Comparison of ENCODE assay signal across 8 cellular contexts in the genomic region with DNA sequence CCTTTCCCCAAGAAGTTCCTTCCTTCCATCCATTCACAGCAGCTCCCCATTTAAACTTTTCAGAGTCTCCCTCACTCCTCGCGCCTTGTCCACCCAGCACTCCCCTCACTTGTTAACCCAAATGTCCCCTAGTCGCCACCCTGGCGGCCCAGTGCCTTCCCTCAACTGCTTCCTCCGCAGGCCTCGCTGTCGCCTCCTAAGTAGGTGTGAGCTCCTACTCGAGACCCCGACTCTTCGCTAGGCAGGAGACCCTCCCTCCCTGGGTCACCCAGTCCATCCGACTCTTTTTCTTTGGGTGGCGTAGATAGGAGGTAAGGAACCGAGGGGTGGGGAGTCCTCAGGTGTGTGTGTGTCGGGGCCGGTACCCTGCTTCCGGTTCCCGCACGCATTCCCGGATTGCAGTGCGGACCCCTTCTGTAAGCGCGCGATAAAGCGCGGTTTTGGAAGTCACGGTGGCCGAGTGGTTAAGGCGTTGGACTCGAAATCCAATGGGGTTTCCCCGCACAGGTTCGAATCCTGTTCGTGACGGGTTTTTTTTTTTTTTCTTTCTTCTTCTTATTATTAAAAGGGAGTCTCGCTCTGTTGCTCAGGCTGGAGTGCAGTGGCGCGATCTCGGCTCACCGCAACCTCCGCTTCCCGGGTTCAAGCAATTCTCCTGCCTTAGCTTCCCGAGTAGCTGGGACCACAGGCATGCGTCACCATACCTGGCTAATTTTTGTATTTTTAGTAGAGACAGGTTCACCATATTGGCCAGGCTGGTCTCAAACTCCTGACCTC. TPM values are rescaled to one million over a fixed set of nuclear protein-coding genes. Genes with fewer than 3 reads are reported as not detected.
DNase-seq lines count a peak whose midpoint lies in the region; ATAC-seq and TF ChIP-seq lines count a peak whose summit lies in the region.

No MANE protein-coding gene starts in this region.

- H3K36me3 Mint-ChIP-seq in natural killer cell: peaks cover 6% of the 10 kb centered on the region
- H3K36me3 Mint-ChIP-seq in stimulated activated memory B cell treated with anti-CD40 and anti-IgM and Interleukin-4, amounts not matched to agents 10 μg/mL and 1 μg/mL and 100 μg/mL, for 72 hours: peaks cover 19% of the 10 kb centered on the region

- no peaks in the 10 kb centered on the region for H3K9me3 Mint-ChIP-seq in natural killer cell
- no peaks in the 10 kb centered on the region for H3K9me3 Mint-ChIP-seq in stimulated activated memory B cell treated with anti-CD40 and anti-IgM and Interleukin-4, amounts not matched to agents 10 μg/mL and 1 μg/mL and 100 μg/mL, for 72 hours

- H3K4me3 ChIP-seq in LNCaP clone FGC (ENCODE audit: low read depth, low read length) (peak overlapping the region; percentile 74), fibroblast of the aortic adventitia (ENCODE audit: low read depth, low read length) (peak overlapping the region; percentile 81)

- peak; percentile 24 for ATAC-seq in GM21737 (IDR thresholded peaks at IDR 0.05; ENCODE audit: unreplicated experiment)
- ATAC-seq in natural killer cell: peak; percentile 42 to 58 (median 43)
- peak; percentile 62 for ATAC-seq in stimulated activated memory B cell treated with anti-CD40 and anti-IgM and Interleukin-4, amounts not matched to agents 10 μg/mL and 1 μg/mL and 100 μg/mL, for 72 hours

- intact Hi-C loops in natural killer cell (cut with micrococcal nuclease): loop anchor here (1.0 to 10.0 kb wide), 5 partner anchors 37 to 455 kb away; a partner anchor contains a TSS

- peak; percentile 82 for DNase-seq in COR-L47 (lab: John Stamatoyannopoulos, UW)
- DNase-seq in LNCaP clone FGC (ENCODE audit: low read depth): peak; percentile 53
- DNase-seq in RPMI8226: peak; percentile 87
- DNase-seq in activated T-helper 9 cell treated with anti-CD3 and anti-CD28 coated beads, Interleukin-2, amount 50 U/mL, for 16 hours (ENCODE audit: low read depth): peak; percentile 69
- DNase-seq in fibroblast of the aortic adventitia (ENCODE audit: low read depth): peak; percentile 89
- DNase-seq in natural killer cell: peak; percentile 75

- H3K27ac Mint-ChIP-seq in natural killer cell: peak overlapping the region; percentile 98
- peak overlapping the region; percentile 91 for H3K27ac Mint-ChIP-seq in stimulated activated memory B cell treated with anti-CD40 and anti-IgM and Interleukin-4, amounts not matched to agents 10 μg/mL and 1 μg/mL and 100 μg/mL, for 72 hours

- peak overlapping the region; percentile 99 for H3K4me3 Mint-ChIP-seq in natural killer cell
- peak overlapping the region; percentile 90 for H3K4me3 Mint-ChIP-seq in stimulated activated memory B cell treated with anti-CD40 and anti-IgM and Interleukin-4, amounts not matched to agents 10 μg/mL and 1 μg/mL and 100 μg/mL, for 72 hours

- peaks cover 43 to 55% of the 10 kb centered on the region in 2 donors for H3K4me1 Mint-ChIP-seq in natural killer cell
- peaks cover 43% of the 10 kb centered on the region for H3K4me1 Mint-ChIP-seq in stimulated activated memory B cell treated with anti-CD40 and anti-IgM and Interleukin-4, amounts not matched to agents 10 μg/mL and 1 μg/mL and 100 μg/mL, for 72 hours

- no peak for TF ChIP-seq CTCF in LNCaP clone FGC (IDR thresholded peaks at IDR 0.05; ENCODE audit: control insufficient read depth, extremely low read depth, insufficient read depth)
- TF ChIP-seq CTCF in fibroblast of the aortic adventitia (IDR thresholded peaks at IDR 0.05; ENCODE audit: insufficient read depth, low read length): no peak
- TF ChIP-seq CTCF in natural killer cell (IDR thresholded peaks at IDR 0.05): peak; percentile 29

- no peaks in the 10 kb centered on the region for H3K27me3 Mint-ChIP-seq in natural killer cell (ENCODE audit: low read depth in 2 of 2)
- H3K27me3 Mint-ChIP-seq in stimulated activated memory B cell treated with anti-CD40 and anti-IgM and Interleukin-4, amounts not matched to agents 10 μg/mL and 1 μg/mL and 100 μg/mL, for 72 hours: no peaks in the 10 kb centered on the region

RNA-seq across cellular contexts. Expression of a gene that starts 0.8 kb away (rescaled TPM):
- total RNA-seq in fibroblast of the aortic adventitia (ENCODE audit: low replicate concordance) (69.4 and 222 TPM in 2 replicates), natural killer cell (100 to 1,000 TPM; 205 to 232 (median 210) TPM)

RNA-seq across cellular contexts. Expression of a gene that starts 31.6 kb away (rescaled TPM):
- total RNA-seq in fibroblast of the aortic adventitia (ENCODE audit: low replicate concordance): 75.0 and 86.0 TPM in 2 replicates
- 10 to 100 TPM; 32.3 to 44.5 (median 38.6) TPM for total RNA-seq in natural killer cell

RNA-seq across cellular contexts. Expression of a gene that starts 31.9 kb away (rescaled TPM):
- total RNA-seq in fibroblast of the aortic adventitia (ENCODE audit: low replicate concordance) (1,047 and 1,209 TPM in 2 replicates), natural killer cell (1,000 to 10,000 TPM in 2 of 3 donors, 100 to 1,000 TPM in 1; 881 to 1,204 (median 1,015) TPM)

RNA-seq across cellular contexts. Expression of a gene that starts 34.0 kb away (rescaled TPM):
- 13.9 and 31.5 TPM in 2 replicates for total RNA-seq in fibroblast of the aortic adventitia (ENCODE audit: low replicate concordance)
- 10 to 100 TPM; 21.6 to 23.4 (median 22.6) TPM for total RNA-seq in natural killer cell

RNA-seq across cellular contexts. Expression of a gene that starts 37.7 kb away (rescaled TPM):
- total RNA-seq in fibroblast of the aortic adventitia (ENCODE audit: low replicate concordance) (74.2 and 125 TPM in 2 replicates), natural killer cell (1 to 10 TPM; 6.7 to 8.9 (median 7.4) TPM)

Comparison
In these comparisons a context has a peak if more than half of its experiments do, and no peak if none do; other contexts are left out.
1. Peak in every context shown above with its lines: DNase-seq, ATAC-seq and H3K4me3 ChIP-seq.